ENCODE assay signal across 8 cellular contexts in genomic region chr14:95496111-95496681, GRCh38. TPM values are rescaled to one million over a fixed set of nuclear protein-coding genes. Genes with fewer than 3 reads are reported as not detected.
DNase-seq lines count a peak whose midpoint lies in the region; ATAC-seq and TF ChIP-seq lines count a peak whose summit lies in the region.

No MANE protein-coding gene starts in this region.

- H3K4me2 ChIP-seq in GM23338, result no peak overlapping the region

- H3K79me2 ChIP-seq in GM23338 (replicated peaks; ENCODE audit: insufficient read depth), result no peaks in the 10 kb centered on the region

- TF ChIP-seq EP300 in sigmoid colon (IDR thresholded peaks at IDR 0.05), result no peak

- TF ChIP-seq POLR2A in sigmoid colon (IDR thresholded peaks at IDR 0.05), result no peak

- 47 to 67% methylated on average over 4 of the region's 4 CpGs for WGBS in sigmoid colon, 2 donors

- H3K4me3 Mint-ChIP-seq in brain, result peak overlapping the region in 2 of 5 experiments; percentile 34 to 76
- no peak overlapping the region for H3K4me3 Mint-ChIP-seq in GM23338

- H3K4me3 ChIP-seq in sigmoid colon (no peak overlapping the region), GM23338 (no peak overlapping the region)

- ATAC-seq in GM18508 (IDR thresholded peaks at IDR 0.05; ENCODE audit: insufficient read depth, unreplicated experiment) (peak; percentile 20), HG03196 (IDR thresholded peaks at IDR 0.05; ENCODE audit: unreplicated experiment) (peak; percentile 11), HG02571 (IDR thresholded peaks at IDR 0.05; ENCODE audit: unreplicated experiment) (no peak), GM23338 (no peak), HG02623 (IDR thresholded peaks at IDR 0.05; ENCODE audit: unreplicated experiment) (no peak)

- intact Hi-C loops in sigmoid colon (cut with DNase I), result no loop called here

- H3K27me3 ChIP-seq in sigmoid colon (no peaks in the 10 kb centered on the region), GM23338 (ENCODE audit: insufficient read depth) (no peaks in the 10 kb centered on the region)

- H3F3A ChIP-seq in GM23338 (replicated peaks; ENCODE audit: low read depth), result no peaks in the 10 kb centered on the region

- H3K27ac Mint-ChIP-seq in brain, result peak overlapping the region in 4 of 5 experiments; percentile 12 to 94 (median 87)
- no peak overlapping the region for H3K27ac Mint-ChIP-seq in GM23338

- H3K9me2 ChIP-seq in GM23338 (ENCODE audit: insufficient read depth), result no peaks in the 10 kb centered on the region

- H3K27ac ChIP-seq in sigmoid colon (peak overlapping the region; percentile 5 to 46 (median 37)), GM23338 (ENCODE audit: low read depth) (no peak overlapping the region)

- H3K9me3 ChIP-seq in sigmoid colon, result no peaks in the 10 kb centered on the region

- H3K4me1 ChIP-seq in sigmoid colon (peaks cover 0 to 43% (median 39%) of the 10 kb centered on the region in 4 donors), GM23338 (ENCODE audit: insufficient read depth) (no peaks in the 10 kb centered on the region)

- H3K4me1 Mint-ChIP-seq in brain (peaks cover 55% of the 10 kb centered on the region), GM23338 (no peaks in the 10 kb centered on the region)

- peaks cover 9% of the 10 kb centered on the region for H3K27me3 Mint-ChIP-seq in brain
- peaks cover 2% of the 10 kb centered on the region for H3K27me3 Mint-ChIP-seq in GM23338 (ENCODE audit: insufficient read depth, low read depth, poor library complexity)

- H3K9me3 Mint-ChIP-seq in brain (peaks cover 0 to 12% (median 6%) of the 10 kb centered on the region in 5 experiments), GM23338 (no peaks in the 10 kb centered on the region)

- DNase-seq in sigmoid colon (no peak), OCI-M2 (lab: John Stamatoyannopoulos, UW; ENCODE audit: unreplicated experiment) (no peak), GM23338 (ENCODE audit: low spot score) (no peak)

- H4K20me1 ChIP-seq in GM23338 (replicated peaks; ENCODE audit: insufficient read depth), result no peaks in the 10 kb centered on the region

- no peak overlapping the region for H2AFZ ChIP-seq in GM23338

- H3K36me3 ChIP-seq in sigmoid colon (no peaks in the 10 kb centered on the region), GM23338 (ENCODE audit: insufficient read depth) (no peaks in the 10 kb centered on the region)

- TF ChIP-seq CTCF in brain (conservative IDR thresholded peaks at IDR 0.05) (no peak), sigmoid colon (IDR thresholded peaks at IDR 0.05) (no peak), GM23338 (conservative IDR thresholded peaks at IDR 0.05; ENCODE audit: low read depth in 2 of 2) (no peak)

- H3K36me3 Mint-ChIP-seq in brain, result no peaks in the 10 kb centered on the region
- no peaks in the 10 kb centered on the region for H3K36me3 Mint-ChIP-seq in GM23338 (ENCODE audit: low read depth)

TF ChIP-seq in GM23338, 12 proteins besides CTCF, POLR2A, EP300 and RAD21:
- TF ChIP-seq STAT1 (IDR thresholded peaks at IDR 0.05; ENCODE audit: unreplicated experiment), result no peak

RNA-seq across cellular contexts. Expression of gene SYNE3, which starts 20.3 kb away (rescaled TPM):
- polyA plus RNA-seq in brain (ENCODE audit: insufficient read depth, low read depth, low replicate concordance) (2.0 TPM), sigmoid colon (1 to 10 TPM in 2 of 3 donors, under 1 TPM in 1; 0.69 to 6.3 (median 1.8) TPM), GM23338 (2016; fragmentation: Nextera tagmentation; extraction: Ambion mirVana) (0.02 TPM in 1 of 2 replicates, not detected in the other)
- 10 to 100 TPM in 2 of 4 donors, 1 to 10 TPM in 2; 5.6 to 11.8 (median 9.9) TPM for total RNA-seq in sigmoid colon
- total RNA-seq in GM23338 (2014; rRNA removed; shearing (Covaris generic)), result under 0.01 and 0.03 TPM in 2 replicates

RNA-seq across cellular contexts. Expression of gene GLRX5, which starts 38.7 kb away (rescaled TPM):
- 109 TPM for polyA plus RNA-seq in brain (ENCODE audit: insufficient read depth, low read depth, low replicate concordance)
- total RNA-seq in sigmoid colon, result 10 to 100 TPM; 30.5 to 61.4 (median 44.3) TPM
- 10 to 100 TPM; 45.7 to 97.1 (median 76.9) TPM for polyA plus RNA-seq in sigmoid colon
- total RNA-seq in GM23338 (2014; rRNA removed; shearing (Covaris generic)), result 91.4 and 96.6 TPM in 2 replicates
- polyA plus RNA-seq in GM23338 (2016; fragmentation: Nextera tagmentation; extraction: Ambion mirVana), result 130 and 135 TPM in 2 replicates

Comparison
In these comparisons a context has a peak if more than half of its experiments do, and no peak if none do; other contexts are left out.
1. ATAC-seq: peak in GM18508 (single experiment) and HG03196 (single experiment); none in HG02571 (single experiment), GM23338 (single experiment) and HG02623 (single experiment).